Comparison of ENCODE assay signal across 22 cellular contexts in genomic region chr9:88191451-88191850, GRCh38. TPM values are rescaled to one million over a fixed set of nuclear protein-coding genes. Genes with fewer than 3 reads are reported as not detected.
DNase-seq lines count a peak whose midpoint lies in the region; ATAC-seq, FAIRE-seq and TF ChIP-seq lines count a peak whose summit lies in the region.
"Had no signal": no experiment of that assay in that cellular context is flagged by ENCODE, and none has a peak within 500 bp of the region (broad histone marks: within the 10 kb centered on the region; RNA-seq: fewer than 3 reads in every experiment).

No MANE protein-coding gene starts in this region.

- peak overlapping the region; percentile 10; the same call in 1 of the 2 replicates for H3K4ac ChIP-seq in IMR-90 (ENCODE audit: low read depth, low read length)
- H3K4ac ChIP-seq in H1 (replicated peaks; ENCODE audit: insufficient read length, low read depth, low read length): no peak overlapping the region

- peak; percentile 24 for FAIRE-seq in H1 (lab: Jason Lieb, UNC)
- FAIRE-seq: D721Med, GM12878, GM19239 had no signal

- H2AK5ac ChIP-seq in IMR-90 (ENCODE audit: low read depth, low read length) (no peak overlapping the region), H1 (ENCODE audit: low read depth, low read length) (no peak overlapping the region)

- in situ Hi-C loops in IMR-90 (cut with MboI; ENCODE audit: low sequenced_read_pairs): loop anchor here (10.0 kb wide), 1 partner anchor 813 kb away; no protein-coding TSS in a partner anchor

- no peaks in the 10 kb centered on the region for H3K79me2 ChIP-seq in H1 (ENCODE audit: control insufficient read depth in 1 of 2, insufficient read depth in 2 of 2, low read length in 2 of 2)

- dilution Hi-C loops in IMR-90 (cut with HindIII; ENCODE audit: low sequenced_read_pairs, unreplicated experiment): no loop called here

- H2BK120ac ChIP-seq in IMR-90 (ENCODE audit: low read depth, low read length) (no peak overlapping the region), H1 (replicated peaks; ENCODE audit: low read depth, low read length) (no peak overlapping the region)

- H3K18ac ChIP-seq in IMR-90 (ENCODE audit: low read depth, low read length): no peak overlapping the region
- no peak overlapping the region for H3K18ac ChIP-seq in H1 (ENCODE audit: extremely low read depth, low read length)

- no peak overlapping the region for H2AK9ac ChIP-seq in IMR-90 (replicated peaks; ENCODE audit: low read depth, low read length, poor library complexity)

- H3K14ac ChIP-seq in IMR-90 (replicated peaks; ENCODE audit: low read depth, low read length) (no peak overlapping the region), H1 (ENCODE audit: insufficient read length) (no peak overlapping the region)

- WGBS in IMR-90 (ENCODE audit: extremely low coverage in 2 of 2, insufficient read length in 1 of 2), 2 experiments: 100% methylated on average over 1 of the region's 2 CpGs; no CpG with 5 or more reads in 1 of the 2 experiments
- 90% methylated on average over 2 of the region's 2 CpGs; no CpG with 5 or more reads in 1 of the 2 experiments for WGBS in H1 (ENCODE audit: extremely low coverage in 1 of 2, insufficient coverage in 1 of 2, insufficient read length in 1 of 2, insufficient replicate concordance in 2 of 2, low coverage in 1 of 2, low lambda C conversion rate in 2 of 2, missing lambda C conversion rate in 1 of 2), 2 experiments
- 83% methylated on average over 2 of the region's 2 CpGs for WGBS in esophagus muscularis mucosa

- no peak for ATAC-seq in IMR-90 (ENCODE audit: low read depth)
- ATAC-seq in left lobe of liver: no peak
- ATAC-seq: GM12878 had no signal

- H3K36me3 ChIP-seq in IMR-90 (ENCODE audit: control insufficient read depth, insufficient read depth, low read length): no peaks in the 10 kb centered on the region
- H3K36me3 ChIP-seq in H1 (ENCODE audit: control insufficient read depth in 2 of 4, insufficient read depth in 4 of 4, low read length in 3 of 4): no peaks in the 10 kb centered on the region
- no peaks in the 10 kb centered on the region for H3K36me3 ChIP-seq in esophagus muscularis mucosa

- TF ChIP-seq POLR2A in IMR-90 (IDR thresholded peaks at IDR 0.05; ENCODE audit: low read depth, low read length) (no peak), H1 (IDR thresholded peaks at IDR 0.05; ENCODE audit: control extremely low read depth in 1 of 2, low read depth in 2 of 2, low read length in 2 of 2) (no peak), esophagus muscularis mucosa (IDR thresholded peaks at IDR 0.05; ENCODE audit: low read depth) (no peak)

- H3K79me1 ChIP-seq in IMR-90 (ENCODE audit: low read depth in 1 of 2, low read length in 2 of 2) (no peaks in the 10 kb centered on the region), H1 (ENCODE audit: low read depth, low read length) (no peaks in the 10 kb centered on the region)

- intact Hi-C loops in IMR-90 (cut with micrococcal nuclease) (no loop called here), esophagus muscularis mucosa (cut with DNase I) (loop anchor here (10.0 kb wide), 1 partner anchor 383 kb away; no protein-coding TSS in a partner anchor), posterior vena cava (cut with DNase I) (no loop called here)

- no peak overlapping the region for H3K23ac ChIP-seq in IMR-90 (ENCODE audit: low read depth, low read length)
- no peak overlapping the region for H3K23ac ChIP-seq in H1 (ENCODE audit: insufficient read length)

- H4K20me1 ChIP-seq in IMR-90 (ENCODE audit: insufficient read depth, low read length) (no peaks in the 10 kb centered on the region), H1 (replicated peaks in 1 of 2; ENCODE audit: control insufficient read depth in 1 of 2, insufficient read depth in 2 of 2, low read length in 2 of 2) (no peaks in the 10 kb centered on the region)

- no peak overlapping the region for H4K91ac ChIP-seq in IMR-90 (ENCODE audit: insufficient read depth, low read depth, low read length)
- no peak overlapping the region for H4K91ac ChIP-seq in H1 (replicated peaks; ENCODE audit: insufficient read length, low read length)

- H2AFZ ChIP-seq in IMR-90 (replicated peaks; ENCODE audit: low read length, poor library complexity) (no peak overlapping the region), H1 (ENCODE audit: low read length) (0 out of 2 replicates have a peak overlapping the region, but pooled peaks have one; percentile 63)

- BruUV-seq in IMR-90 (replicated peaks; lab: Mats Ljungman, UMichigan): no TSS peak

- no peak overlapping the region for H2BK12ac ChIP-seq in H1 (ENCODE audit: low read depth, low read length)

- DNase-seq in IMR-90: no peak
- DNase-seq in H1 (ENCODE audit: low read depth in 1 of 2, low spot score in 2 of 2): no peak
- DNase-seq in esophagus muscularis mucosa (ENCODE audit: extremely low spot score): peak; percentile 45
- DNase-seq in left lobe of liver (ENCODE audit: low spot score): no peak
- no peak for DNase-seq in NCI-H1105 treated with DMSO at 0.1 percent for 48 hours (lab: John Stamatoyannopoulos, UW)
- no peak for DNase-seq in foreskin melanocyte
- no peak for DNase-seq in posterior vena cava (ENCODE audit: low spot score)
- DNase-seq: CD4-positive, alpha-beta T cell; CD8-positive, alpha-beta memory T cell; DMS 273 treated with DMSO at 0.1 percent for 48 hours; DMS79; EL; GDM1; GOT3; H7; HCEC 1CT had no signal

- no peak overlapping the region for H3K4me2 ChIP-seq in IMR-90 (ENCODE audit: low read depth, low read length)
- H3K4me2 ChIP-seq in H1 (ENCODE audit: insufficient read depth in 1 of 2, low read depth in 2 of 2, low read length in 2 of 2): no peak overlapping the region

- no peaks in the 10 kb centered on the region for H3K23me2 ChIP-seq in H1 (ENCODE audit: low read depth, low read length)

- no peak overlapping the region for H2BK15ac ChIP-seq in IMR-90 (ENCODE audit: low read depth, low read length)
- 0 out of 2 replicates have a peak overlapping the region, but pooled peaks have one; percentile 61 for H2BK15ac ChIP-seq in H1 (ENCODE audit: low read length)

- no peak overlapping the region for H3K27ac ChIP-seq in IMR-90 (ENCODE audit: insufficient read depth, low read length)
- no peak overlapping the region for H3K27ac ChIP-seq in H1 (ENCODE audit: low read depth, low read length)
- H3K27ac ChIP-seq in esophagus muscularis mucosa (replicated peaks in 1 of 4): no peak overlapping the region

- H4K8ac ChIP-seq in IMR-90 (ENCODE audit: low read depth in 2 of 2, low read length in 2 of 2) (no peak overlapping the region), H1 (ENCODE audit: extremely low read depth, insufficient read depth, low read length) (no peak overlapping the region)

- TF ChIP-seq RAD21 in IMR-90 (IDR thresholded peaks at IDR 0.05; ENCODE audit: low read length) (no peak), H1 (IDR thresholded peaks at IDR 0.05 in 1 of 2, conservative IDR thresholded peaks at IDR 0.05 in 1 of 2; ENCODE audit: low read depth in 2 of 2, low read length in 2 of 2) (no peak)

- H3K4me3 ChIP-seq in IMR-90 (ENCODE audit: insufficient read depth, low read depth, low read length) (no peak overlapping the region), H1 (ENCODE audit: extremely low read depth in 1 of 4, insufficient read depth in 2 of 4, low read depth in 3 of 4, low read length in 4 of 4) (no peak overlapping the region), esophagus muscularis mucosa (no peak overlapping the region)
- H3K4me3 ChIP-seq: GM12878 had no signal

- H3K4me1 ChIP-seq in IMR-90 (ENCODE audit: control insufficient read depth, insufficient read depth, low read length) (peaks cover 1% of the 10 kb centered on the region; the same call in 1 of the 2 replicates), H1 (replicated peaks in 1 of 4; ENCODE audit: control insufficient read depth in 3 of 4, insufficient read depth in 4 of 4, low read length in 3 of 4) (peaks cover 0 to 4% (median 1%) of the 10 kb centered on the region in 4 experiments; a peak in 2 of 7 replicates), esophagus muscularis mucosa (peaks cover 5 to 9% (median 7%) of the 10 kb centered on the region in 4 donors)

- no peaks in the 10 kb centered on the region for H3K9me3 ChIP-seq in IMR-90 (ENCODE audit: control insufficient read depth, insufficient read depth, low read length)
- no peaks in the 10 kb centered on the region for H3K9me3 ChIP-seq in H1 (ENCODE audit: insufficient read depth in 2 of 2, low read depth in 1 of 2, low read length in 1 of 2)
- H3K9me3 ChIP-seq in esophagus muscularis mucosa: no peaks in the 10 kb centered on the region

- TF ChIP-seq CTCF in IMR-90 (conservative IDR thresholded peaks at IDR 0.05; ENCODE audit: low read depth, low read length) (no peak), H1 (IDR thresholded peaks at IDR 0.05; ENCODE audit: control extremely low read depth in 1 of 3, insufficient read depth in 1 of 3, low read depth in 1 of 3, low read length in 3 of 3) (no peak), esophagus muscularis mucosa (IDR thresholded peaks at IDR 0.05) (no peak)

- POLR2A ChIA-PET in IMR-90 (lab: Charles Lee; ENCODE audit: unreplicated experiment) (no interaction called here), H1 (lab: Charles Lee; ENCODE audit: partially characterized antibody) (no interaction called here)

- H3K56ac ChIP-seq in IMR-90 (ENCODE audit: extremely low read depth, insufficient read depth, low read length) (no peak overlapping the region), H1 (replicated peaks; ENCODE audit: insufficient read length, low read depth, low read length) (no peak overlapping the region)

- H4K5ac ChIP-seq in IMR-90 (ENCODE audit: low read depth, low read length): no peak overlapping the region
- H4K5ac ChIP-seq in H1 (ENCODE audit: insufficient read length, low read depth, low read length): no peak overlapping the region

- H2BK20ac ChIP-seq in IMR-90 (ENCODE audit: low read depth, low read length) (no peak overlapping the region), H1 (ENCODE audit: low read length) (no peak overlapping the region)

- H3K27me3 ChIP-seq in IMR-90 (ENCODE audit: control insufficient read depth, insufficient read depth, low read length) (no peaks in the 10 kb centered on the region), H1 (replicated peaks in 1 of 4; ENCODE audit: control insufficient read depth in 3 of 4, extremely low read depth in 1 of 4, insufficient read depth in 3 of 4, low read length in 3 of 4) (no peaks in the 10 kb centered on the region), esophagus muscularis mucosa (no peaks in the 10 kb centered on the region)

- CTCF ChIA-PET in IMR-90 (lab: Yijun Ruan, JAX): interaction anchor here (0.6 kb wide), 1 partner anchor 389 kb away, joined by 4 read pairs; no protein-coding TSS in a partner anchor
- CTCF ChIA-PET in H1 (lab: Charles Lee; ENCODE audit: partially characterized antibody): no interaction called here

- TF ChIP-seq EP300 in H1 (IDR thresholded peaks at IDR 0.05; ENCODE audit: borderline replicate concordance in 1 of 2, low read depth in 2 of 2, low read length in 2 of 2) (no peak), esophagus muscularis mucosa (IDR thresholded peaks at IDR 0.05) (no peak)

- no peak overlapping the region for H3K9ac ChIP-seq in IMR-90 (ENCODE audit: low read depth, low read length)
- no peak overlapping the region for H3K9ac ChIP-seq in H1 (replicated peaks in 1 of 4; ENCODE audit: extremely low read depth in 1 of 4, low read depth in 3 of 4, low read length in 3 of 4)

- H2BK5ac ChIP-seq in IMR-90 (ENCODE audit: low read depth, low read length, poor library complexity, severe bottlenecking) (no peak overlapping the region), H1 (ENCODE audit: low read depth, low read length) (no peak overlapping the region)

- no peaks in the 10 kb centered on the region; the same call in none of the 2 replicates for H3K9me1 ChIP-seq in IMR-90 (ENCODE audit: insufficient read depth, low read length)

RNA-seq across cellular contexts. Expression of gene SPATA31C2, which starts 53.2 kb away (rescaled TPM):
- total RNA-seq in IMR-90 (2012; rRNA removed): not detected in 2 replicates
- polyA plus RNA-seq in IMR-90 (2012; rRNA removed): 0.02 TPM in 1 of 2 replicates, not detected in the other
- polyA plus RNA-seq in IMR-90 (2012; cell fraction: cytosol; rRNA removed): not detected in 2 replicates
- not detected in 2 replicates for polyA plus RNA-seq in IMR-90 (2012; cell fraction: nucleus; rRNA removed; ENCODE audit: low replicate concordance)
- total RNA-seq in H1 (2021; fragmentation: NEBNext Ultra II Directional; extraction: Animal tissue kit (Norgen Biotek cat#: 25700)): 0.15 and 0.20 TPM in 2 replicates
- 0.17 and 0.35 TPM in 2 replicates for polyA plus RNA-seq in H1 (2011; rRNA removed)
- 0.13 TPM for polyA plus RNA-seq in H1 (2011; cell fraction: cytosol; rRNA removed)
- 0.24 TPM for polyA plus RNA-seq in H1 (2011; cell fraction: nucleus; rRNA removed)
- 0.19 to 0.44 TPM (median 0.23 TPM) in 4 replicates for polyA plus RNA-seq in H1 (2012, experiment 1 of 2)
- 0.16 TPM for polyA plus RNA-seq in H1 (2012, experiment 2 of 2)
- 0.08 TPM for polyA plus RNA-seq in H1 (2013, experiment 1 of 2)
- polyA plus RNA-seq in H1 (2013, experiment 2 of 2): 0.15 TPM
- 0.24 and 0.32 TPM in 2 replicates for polyA minus RNA-seq in H1 (2011; rRNA and poly(A)+ RNA removed)
- not detected for polyA minus RNA-seq in H1 (2011; cell fraction: cytosol; rRNA and poly(A)+ RNA removed)
- polyA minus RNA-seq in H1 (2011; cell fraction: nucleus; rRNA and poly(A)+ RNA removed): 0.30 TPM
- total RNA-seq in esophagus muscularis mucosa: not detected
- total RNA-seq in left lobe of liver: not detected
- total RNA-seq in posterior vena cava: not detected
- total RNA-seq: A172; CD4-positive, alpha-beta T cell; CD8-positive, alpha-beta memory T cell; GM12878 had no signal
- polyA plus RNA-seq: BJ; CD14-positive monocyte; CD8-positive, alpha-beta memory T cell; GM12878 had no signal
